1 cellular context compared by ENCODE assay signal in genomic region chr6:47075741-47076421, GRCh38.
TF ChIP-seq lines count a peak whose summit lies in the region.

No MANE protein-coding gene starts in this region.

TF ChIP-seq in HepG2, 621 proteins besides CTCF, POLR2A, EP300 and RAD21 (continued from another document and continues in another):
- TF ChIP-seq FOXO4 (CRISPR knock-in tag; conservative IDR thresholded peaks at IDR 0.05) (0 out of 2 replicates have a peak, but pooled peaks have one; percentile 7), ZNF451 (CRISPR knock-in tag; IDR thresholded peaks at IDR 0.05) (0 out of 2 replicates have a peak, but pooled peaks have one; percentile 40), ZNF784 (CRISPR knock-in tag; IDR thresholded peaks at IDR 0.05; ENCODE audit: borderline replicate concordance) (peak; percentile 58; the same call in 1 of the 2 replicates), KAT7 (CRISPR knock-in tag; IDR thresholded peaks at IDR 0.05; ENCODE audit: borderline replicate concordance) (peak; percentile 65), ZSCAN31 (CRISPR knock-in tag; IDR thresholded peaks at IDR 0.05; ENCODE audit: low read depth) (0 out of 2 replicates have a peak, but pooled peaks have one; percentile 53), U2AF1 (optimal IDR thresholded peaks at IDR 0.05; ENCODE audit: low read depth, low read length) (no peak), SOX13 (IDR thresholded peaks at IDR 0.05) (peak; percentile 99), SOX13 (CRISPR knock-in tag; conservative IDR thresholded peaks at IDR 0.05 in 1 of 2, IDR thresholded peaks at IDR 0.05 in 1 of 2) (peak in 1 of 2 experiments; percentile 99; a peak in 2 of 4 replicates), CBX5 (CRISPR knock-in tag; IDR thresholded peaks at IDR 0.05; ENCODE audit: borderline replicate concordance) (peak; percentile 86; the same call in 1 of the 2 replicates), ZBTB37 (CRISPR knock-in tag; IDR thresholded peaks at IDR 0.05) (peak; percentile 82; the same call in 1 of the 2 replicates), ZMAT3 (CRISPR knock-in tag; conservative IDR thresholded peaks at IDR 0.05) (peak; percentile 28), DRAP1 (CRISPR knock-in tag; IDR thresholded peaks at IDR 0.05) (peak; percentile 81), RARA (CRISPR knock-in tag; IDR thresholded peaks at IDR 0.05) (peak; percentile 82), ZNF839 (CRISPR knock-in tag; IDR thresholded peaks at IDR 0.05; ENCODE audit: borderline replicate concordance) (no peak), ZNF646 (CRISPR knock-in tag; IDR thresholded peaks at IDR 0.05) (peak; percentile 64; the same call in 1 of the 2 replicates), ZNF619 (CRISPR knock-in tag; IDR thresholded peaks at IDR 0.05) (no peak), RFX5 (IDR thresholded peaks at IDR 0.05; ENCODE audit: low read depth, low read length) (0 out of 2 replicates have a peak, but pooled peaks have one; percentile 26), ZSCAN29 (CRISPR knock-in tag; conservative IDR thresholded peaks at IDR 0.05) (peak; percentile 87; the same call in 1 of the 2 replicates), MED13 (CRISPR knock-in tag; IDR thresholded peaks at IDR 0.05) (peak; percentile 98), CEBPG (CRISPR knock-in tag; IDR thresholded peaks at IDR 0.05) (peak; percentile 81), ZNF773 (CRISPR knock-in tag; IDR thresholded peaks at IDR 0.05; ENCODE audit: borderline replicate concordance) (no peak), SKI (IDR thresholded peaks at IDR 0.05; ENCODE audit: partially characterized antibody) (peak; percentile 41), ARID5B (CRISPR knock-in tag; IDR thresholded peaks at IDR 0.05) (peak; percentile 98), NKX3-1 (CRISPR knock-in tag; IDR thresholded peaks at IDR 0.05) (peak; percentile 94), IRF2 (CRISPR knock-in tag; IDR thresholded peaks at IDR 0.05) (peak; percentile 83), MIXL1 (CRISPR knock-in tag; IDR thresholded peaks at IDR 0.05) (peak; percentile 82), ZBTB8A (CRISPR knock-in tag; IDR thresholded peaks at IDR 0.05; ENCODE audit: borderline replicate concordance, low read depth) (peak; percentile 77; the same call in 1 of the 2 replicates), ZFX (CRISPR knock-in tag; IDR thresholded peaks at IDR 0.05; ENCODE audit: low read depth) (peak; percentile 37; the same call in 1 of the 2 replicates), HDAC6 (IDR thresholded peaks at IDR 0.05; ENCODE audit: low read depth, low read length) (no peak), FOXM1 (CRISPR knock-in tag; IDR thresholded peaks at IDR 0.05) (no peak), ZNF614 (CRISPR knock-in tag; IDR thresholded peaks at IDR 0.05; ENCODE audit: borderline replicate concordance) (peak; percentile 94; the same call in 1 of the 2 replicates), SIX4 (CRISPR knock-in tag; IDR thresholded peaks at IDR 0.05) (peak; percentile 90), AKAP8 (CRISPR knock-in tag; IDR thresholded peaks at IDR 0.05) (peak; percentile 35; the same call in 1 of the 2 replicates), ZFP36L2 (CRISPR knock-in tag; IDR thresholded peaks at IDR 0.05) (no peak), NFIC (IDR thresholded peaks at IDR 0.05; ENCODE audit: low read length) (peak; percentile 93), ZNF343 (CRISPR knock-in tag; IDR thresholded peaks at IDR 0.05) (0 out of 2 replicates have a peak, but pooled peaks have one; percentile 58), SKIL (CRISPR knock-in tag; IDR thresholded peaks at IDR 0.05; ENCODE audit: borderline replicate concordance) (peak; percentile 64; the same call in 1 of the 2 replicates), MIER2 (CRISPR knock-in tag; IDR thresholded peaks at IDR 0.05) (peak; percentile 80), ZHX1 (CRISPR knock-in tag; IDR thresholded peaks at IDR 0.05; ENCODE audit: low read depth) (0 out of 2 replicates have a peak, but pooled peaks have one; percentile 29), ATM (IDR thresholded peaks at IDR 0.05; ENCODE audit: borderline replicate concordance) (no peak), HNRNPUL1 (IDR thresholded peaks at IDR 0.05; ENCODE audit: low read depth, low read length) (peak; percentile 52; the same call in 1 of the 2 replicates), NR2F1 (CRISPR knock-in tag; IDR thresholded peaks at IDR 0.05) (peak in 1 of 2 experiments; percentile 40; a peak in 1 of 4 replicates), ZNF484 (CRISPR knock-in tag; IDR thresholded peaks at IDR 0.05; ENCODE audit: borderline replicate concordance, low read depth) (no peak), ZNF431 (CRISPR knock-in tag; IDR thresholded peaks at IDR 0.05; ENCODE audit: borderline replicate concordance, low read depth) (peak; percentile 72; the same call in 1 of the 2 replicates), SSRP1 (CRISPR knock-in tag; IDR thresholded peaks at IDR 0.05) (no peak; the same call in 1 of the 2 replicates)
